In the genomic region with DNA sequence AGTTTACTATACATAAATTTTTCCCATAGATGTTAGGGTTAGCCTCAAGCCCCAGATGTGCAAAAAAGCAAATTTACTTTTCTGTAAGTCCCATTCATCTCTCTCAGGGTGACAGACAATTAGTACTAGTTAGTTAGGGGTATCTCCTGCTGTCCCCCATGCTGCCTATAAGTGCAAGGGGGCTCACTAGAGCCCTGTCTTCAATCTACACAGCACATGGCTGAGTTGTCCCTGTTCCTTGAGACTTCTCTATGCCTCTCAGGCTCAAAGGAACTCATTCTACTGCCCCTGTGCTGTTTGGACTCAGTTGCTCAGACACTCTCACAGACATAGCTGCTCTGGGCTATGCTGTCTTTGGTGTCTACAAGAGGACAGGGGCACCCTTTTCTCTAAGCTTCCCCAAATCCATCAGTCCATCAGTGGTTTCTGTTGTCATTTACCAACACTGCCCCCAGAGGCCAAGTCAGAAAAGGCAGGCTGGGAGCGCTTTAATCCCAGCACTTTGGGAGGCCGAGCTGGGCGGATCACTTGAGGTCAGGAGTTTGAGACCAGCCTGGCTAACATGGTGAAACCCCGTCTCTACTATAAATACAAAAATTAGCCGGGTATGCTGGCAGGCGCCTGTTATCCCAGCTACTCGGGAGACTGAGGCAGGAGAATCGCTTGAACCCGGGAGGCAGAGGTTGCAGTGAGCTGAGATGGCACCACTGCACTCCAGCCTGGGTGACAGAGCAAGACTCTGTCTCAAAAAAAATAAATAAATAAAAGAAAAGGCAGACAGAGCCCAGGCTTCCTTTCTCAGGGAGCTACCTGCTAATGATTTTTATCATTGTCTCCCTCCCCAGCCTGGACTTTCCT, we compare ENCODE assay signal across 8 cellular contexts. TPM values are rescaled to one million over a fixed set of nuclear protein-coding genes. Genes with fewer than 3 reads are reported as not detected.
DNase-seq lines count a peak whose midpoint lies in the region; ATAC-seq and TF ChIP-seq lines count a peak whose summit lies in the region.

No MANE protein-coding gene starts in this region.

- H4K20me1 ChIP-seq in Karpas-422 (ENCODE audit: insufficient read depth, low read depth, low read length) = no peaks in the 10 kb centered on the region

- H3K27me3 ChIP-seq in Karpas-422 (ENCODE audit: low read length) = no peaks in the 10 kb centered on the region
- peaks cover 31% of the 10 kb centered on the region for H3K27me3 ChIP-seq in endodermal cell (ENCODE audit: control insufficient read depth, insufficient read depth, low read length, poor library complexity, severe bottlenecking)

- H3K4me1 ChIP-seq in Karpas-422 (ENCODE audit: low read length) (no peaks in the 10 kb centered on the region), endodermal cell (ENCODE audit: control insufficient read depth, insufficient read depth, low read length) (no peaks in the 10 kb centered on the region)

- H3K4me3 Mint-ChIP-seq in activated CD4-positive, alpha-beta T cell treated with anti-CD3 and anti-CD28 coated beads for 36 hours = no peak overlapping the region
- H3K4me3 Mint-ChIP-seq in endodermal cell (no peak overlapping the region), neural crest cell (no peak overlapping the region)

- intact Hi-C loops in activated CD4-positive, alpha-beta T cell treated with anti-CD3 and anti-CD28 coated beads for 36 hours (cut with DNase I, micrococcal nuclease) = loop anchor here in 1 of 2 experiments (1.0 kb wide), 1 partner anchor 126 kb away; no protein-coding TSS in a partner anchor

- ATAC-seq in GM18519 (IDR thresholded peaks at IDR 0.05; ENCODE audit: low FRiP score, unreplicated experiment) = peak; percentile 54
- ATAC-seq in activated CD4-positive, alpha-beta T cell treated with anti-CD3 and anti-CD28 coated beads for 36 hours = no peak

- H3K9me3 ChIP-seq in Karpas-422 (ENCODE audit: low read length) (no peaks in the 10 kb centered on the region), endodermal cell (ENCODE audit: control insufficient read depth, low read length) (no peaks in the 10 kb centered on the region)

- H3K4me3 ChIP-seq in AG04449 (ENCODE audit: low read depth, low read length) (no peak overlapping the region), Karpas-422 (ENCODE audit: low read length) (no peak overlapping the region), endodermal cell (ENCODE audit: low read length) (no peak overlapping the region)

- H3K27ac ChIP-seq in Karpas-422 (ENCODE audit: low read length) = no peak overlapping the region
- H3K27ac ChIP-seq in endodermal cell (ENCODE audit: low read depth, low read length) = peak overlapping the region; percentile 69

- H3K9ac ChIP-seq in Karpas-422 (ENCODE audit: low read length) (no peak overlapping the region), endodermal cell (ENCODE audit: extremely low read depth, low read length, poor library complexity, severe bottlenecking) (no peak overlapping the region)

- DNase-seq in AG04449 (ENCODE audit: low read depth, low spot score) = no peak
- DNase-seq in Karpas-422 = peak; percentile 73
- peak; percentile 66 for DNase-seq in activated CD4-positive, alpha-beta T cell treated with anti-CD3 and anti-CD28 coated beads for 36 hours
- DNase-seq in endodermal cell = peak; percentile 93
- peak; percentile 71 for DNase-seq in neural crest cell (ENCODE audit: low read depth, low spot score)
- no peak for DNase-seq in inferior parietal cortex (ENCODE audit: extremely low spot score)
- no peak for DNase-seq in DMS79 treated with DMSO at 0.1 percent for 48 hours (lab: John Stamatoyannopoulos, UW)

- H2AFZ ChIP-seq in Karpas-422 (ENCODE audit: low read length) = no peak overlapping the region

- H3K27me3 Mint-ChIP-seq in activated CD4-positive, alpha-beta T cell treated with anti-CD3 and anti-CD28 coated beads for 36 hours = peaks cover 10% of the 10 kb centered on the region
- peaks cover 54% of the 10 kb centered on the region for H3K27me3 Mint-ChIP-seq in endodermal cell (ENCODE audit: insufficient read depth)
- H3K27me3 Mint-ChIP-seq in neural crest cell (ENCODE audit: low read depth) = no peaks in the 10 kb centered on the region

- H3K9me3 Mint-ChIP-seq in activated CD4-positive, alpha-beta T cell treated with anti-CD3 and anti-CD28 coated beads for 36 hours (ENCODE audit: low read depth) = no peaks in the 10 kb centered on the region
- H3K9me3 Mint-ChIP-seq in endodermal cell (no peaks in the 10 kb centered on the region), neural crest cell (no peaks in the 10 kb centered on the region)

- TF ChIP-seq CTCF in AG04449 (IDR thresholded peaks at IDR 0.05; ENCODE audit: insufficient read depth, low read length, missing control alignments) (peak; percentile 59), endodermal cell (conservative IDR thresholded peaks at IDR 0.05) (peak; percentile 76), neural crest cell (conservative IDR thresholded peaks at IDR 0.05) (peak; percentile 75)

- H3K36me3 ChIP-seq in Karpas-422 (ENCODE audit: insufficient read depth, low read length) = no peaks in the 10 kb centered on the region
- H3K36me3 ChIP-seq in endodermal cell (ENCODE audit: control insufficient read depth, insufficient read depth, low read length) = no peaks in the 10 kb centered on the region

- H3K36me3 Mint-ChIP-seq in activated CD4-positive, alpha-beta T cell treated with anti-CD3 and anti-CD28 coated beads for 36 hours (ENCODE audit: low read depth) = no peaks in the 10 kb centered on the region
- H3K36me3 Mint-ChIP-seq in endodermal cell (ENCODE audit: low read depth) (no peaks in the 10 kb centered on the region), neural crest cell (ENCODE audit: low read depth) (no peaks in the 10 kb centered on the region)

- H3K27ac Mint-ChIP-seq in activated CD4-positive, alpha-beta T cell treated with anti-CD3 and anti-CD28 coated beads for 36 hours = no peak overlapping the region
- H3K27ac Mint-ChIP-seq in endodermal cell = no peak overlapping the region
- no peak overlapping the region for H3K27ac Mint-ChIP-seq in neural crest cell (ENCODE audit: unreplicated experiment)

- WGBS in endodermal cell (ENCODE audit: insufficient coverage in 1 of 2, insufficient read length in 1 of 2), 2 experiments = 73 to 82% methylated on average over 9 of the region's 9 CpGs

- H3K9me2 ChIP-seq in Karpas-422 (replicated peaks; ENCODE audit: insufficient read depth, low read length) = no peaks in the 10 kb centered on the region

- CTCF ChIA-PET in AG04449 (lab: Yijun Ruan, JAX) = interaction anchor here (0.6 to 4.2 kb wide), 13 partner anchors 11 to 325 kb away, joined by 3 to 31 read pairs (median 4); no protein-coding TSS in a partner anchor
- CTCF ChIA-PET in activated CD4-positive, alpha-beta T cell treated with anti-CD3 and anti-CD28 coated beads for 36 hours (lab: Charles Lee) = interaction anchor here (0.6 to 2.7 kb wide), 22 partner anchors 9 to 286 kb away, joined by 3 to 14 read pairs (median 3); no protein-coding TSS in a partner anchor

- H3K79me2 ChIP-seq in Karpas-422 (ENCODE audit: low read length) = no peaks in the 10 kb centered on the region

- no peaks in the 10 kb centered on the region for H3K4me1 Mint-ChIP-seq in activated CD4-positive, alpha-beta T cell treated with anti-CD3 and anti-CD28 coated beads for 36 hours
- H3K4me1 Mint-ChIP-seq in endodermal cell (peaks cover 1% of the 10 kb centered on the region), neural crest cell (peaks cover 50% of the 10 kb centered on the region)

- no peak overlapping the region for H3K4me2 ChIP-seq in Karpas-422 (ENCODE audit: low read depth, low read length, poor library complexity, severe bottlenecking)

- POLR2A ChIA-PET in AG04449 (lab: Yijun Ruan, JAX) = no interaction called here
- POLR2A ChIA-PET in activated CD4-positive, alpha-beta T cell treated with anti-CD3 and anti-CD28 coated beads for 36 hours (lab: Charles Lee) = no interaction called here

RNA-seq across cellular contexts. Expression of a gene that starts 31.4 kb away (rescaled TPM):
- total RNA-seq in Karpas-422 (2014; rRNA removed; shearing (Covaris generic); ENCODE audit: low replicate concordance) = not detected in 2 replicates
- not detected for total RNA-seq in activated CD4-positive, alpha-beta T cell treated with anti-CD3 and anti-CD28 coated beads for 36 hours
- 10 to 100 TPM; 32.6 to 51.5 TPM for total RNA-seq in endodermal cell
- polyA plus RNA-seq in endodermal cell (2013, experiment 1 of 2) = 105 TPM
- polyA plus RNA-seq in endodermal cell (2013, experiment 2 of 2) = 115 TPM
- 322 and 334 TPM in 2 replicates for total RNA-seq in neural crest cell

Comparison
In these comparisons a context has a peak if more than half of its experiments do, and no peak if none do; other contexts are left out.
1. DNase-seq: peak in Karpas-422 (single experiment), activated CD4-positive, alpha-beta T cell treated with anti-CD3 and anti-CD28 coated beads for 36 hours (single experiment), endodermal cell (single experiment) and neural crest cell (single experiment); none in AG04449 (single experiment), inferior parietal cortex (single experiment) and DMS79 treated with DMSO at 0.1 percent for 48 hours (single experiment).
2. RNA of a gene that starts 31.4 kb away (total RNA-seq): 322 to 334 TPM in neural crest cell and 32.6 to 51.5 TPM in endodermal cell; not detected in Karpas-422 and not detected in activated CD4-positive, alpha-beta T cell treated with anti-CD3 and anti-CD28 coated beads for 36 hours; every median in the first group is over 10 times any median in the second.
3. Peak in every context shown above with its lines, with median percentiles within 50 percentile points of each other: CTCF ChIP-seq.